In the genomic region with DNA sequence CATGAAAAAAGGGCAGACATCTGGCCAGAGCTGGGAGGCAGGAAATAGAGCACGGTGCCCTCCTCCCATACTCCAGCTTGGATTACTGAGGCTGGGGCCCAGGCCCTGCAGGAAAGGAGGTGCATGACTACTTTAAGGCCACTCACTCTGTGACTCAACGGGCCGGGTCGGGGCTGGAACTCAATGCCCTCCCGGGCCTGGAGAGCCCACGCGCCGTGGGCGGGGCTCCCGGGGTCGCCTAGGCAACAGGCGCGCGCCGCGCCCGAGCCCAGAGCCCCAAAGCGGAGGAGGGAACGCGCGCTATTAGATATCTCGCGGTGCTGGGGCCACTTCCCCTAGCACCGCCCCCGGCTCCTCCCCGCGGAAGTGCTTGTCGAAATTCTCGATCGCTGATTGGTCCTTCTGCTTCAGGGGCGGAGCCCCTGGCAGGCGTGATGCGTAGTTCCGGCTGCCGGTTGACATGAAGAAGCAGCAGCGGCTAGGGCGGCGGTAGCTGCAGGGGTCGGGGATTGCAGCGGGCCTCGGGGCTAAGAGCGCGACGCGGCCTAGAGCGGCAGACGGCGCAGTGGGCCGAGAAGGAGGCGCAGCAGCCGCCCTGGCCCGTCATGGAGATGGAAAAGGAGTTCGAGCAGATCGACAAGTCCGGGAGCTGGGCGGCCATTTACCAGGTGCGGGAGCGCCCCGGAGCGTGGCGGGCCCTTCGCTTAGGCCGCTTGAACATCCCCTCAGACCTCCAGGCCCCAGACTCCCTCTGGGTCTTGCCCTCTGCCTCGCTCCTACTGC, we compare ENCODE assay signal across 1 cellular context.
TF ChIP-seq lines count a peak whose summit lies in the region.

PTPN1 (plus strand) TSS at position 461 of the 783 bp plus-strand sequence; CDS start at position 606, 145 bp downstream.

TF ChIP-seq in K562, 482 proteins besides CTCF, POLR2A, EP300 and RAD21 (continued from another document and continues in another):
- TF ChIP-seq, protein P1, sequence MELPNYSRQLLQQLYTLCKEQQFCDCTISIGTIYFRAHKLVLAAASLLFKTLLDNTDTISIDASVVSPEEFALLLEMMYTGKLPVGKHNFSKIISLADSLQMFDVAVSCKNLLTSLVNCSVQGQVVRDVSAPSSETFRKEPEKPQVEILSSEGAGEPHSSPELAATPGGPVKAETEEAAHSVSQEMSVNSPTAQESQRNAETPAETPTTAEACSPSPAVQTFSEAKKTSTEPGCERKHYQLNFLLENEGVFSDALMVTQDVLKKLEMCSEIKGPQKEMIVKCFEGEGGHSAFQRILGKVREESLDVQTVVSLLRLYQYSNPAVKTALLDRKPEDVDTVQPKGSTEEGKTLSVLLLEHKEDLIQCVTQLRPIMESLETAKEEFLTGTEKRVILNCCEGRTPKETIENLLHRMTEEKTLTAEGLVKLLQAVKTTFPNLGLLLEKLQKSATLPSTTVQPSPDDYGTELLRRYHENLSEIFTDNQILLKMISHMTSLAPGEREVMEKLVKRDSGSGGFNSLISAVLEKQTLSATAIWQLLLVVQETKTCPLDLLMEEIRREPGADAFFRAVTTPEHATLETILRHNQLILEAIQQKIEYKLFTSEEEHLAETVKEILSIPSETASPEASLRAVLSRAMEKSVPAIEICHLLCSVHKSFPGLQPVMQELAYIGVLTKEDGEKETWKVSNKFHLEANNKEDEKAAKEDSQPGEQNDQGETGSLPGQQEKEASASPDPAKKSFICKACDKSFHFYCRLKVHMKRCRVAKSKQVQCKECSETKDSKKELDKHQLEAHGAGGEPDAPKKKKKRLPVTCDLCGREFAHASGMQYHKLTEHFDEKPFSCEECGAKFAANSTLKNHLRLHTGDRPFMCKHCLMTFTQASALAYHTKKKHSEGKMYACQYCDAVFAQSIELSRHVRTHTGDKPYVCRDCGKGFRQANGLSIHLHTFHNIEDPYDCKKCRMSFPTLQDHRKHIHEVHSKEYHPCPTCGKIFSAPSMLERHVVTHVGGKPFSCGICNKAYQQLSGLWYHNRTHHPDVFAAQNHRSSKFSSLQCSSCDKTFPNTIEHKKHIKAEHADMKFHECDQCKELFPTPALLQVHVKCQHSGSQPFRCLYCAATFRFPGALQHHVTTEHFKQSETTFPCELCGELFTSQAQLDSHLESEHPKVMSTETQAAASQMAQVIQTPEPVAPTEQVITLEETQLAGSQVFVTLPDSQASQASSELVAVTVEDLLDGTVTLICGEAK (IDR thresholded peaks at IDR 0.05): peak; percentile 89
- TF ChIP-seq, protein P1 (CRISPR knock-in tag; IDR thresholded peaks at IDR 0.05): no peak
- TF ChIP-seq SP2 (IDR thresholded peaks at IDR 0.05; ENCODE audit: extremely low read depth, low read depth, low read length, poor library complexity, severe bottlenecking) (peak; percentile 44), ZNF740 (CRISPR knock-in tag; IDR thresholded peaks at IDR 0.05) (no peak; the same call in 1 of the 2 replicates), ZNF740 (tag; IDR thresholded peaks at IDR 0.05) (no peak), NR2F6 (CRISPR knock-in tag; IDR thresholded peaks at IDR 0.05) (no peak), JUNB (CRISPR knock-in tag; conservative IDR thresholded peaks at IDR 0.05) (no peak), PTRF (tag; IDR thresholded peaks at IDR 0.05) (no peak), CHD1 (IDR thresholded peaks at IDR 0.05; ENCODE audit: low read length) (peak; percentile 86), TEAD2 (tag; IDR thresholded peaks at IDR 0.05) (no peak), CBX2 (IDR thresholded peaks at IDR 0.05; ENCODE audit: insufficient read depth, low read length, poor library complexity, severe bottlenecking) (no peak), POLR2AphosphoS2 (IDR thresholded peaks at IDR 0.05; ENCODE audit: low read length) (peak; percentile 50; the same call in 1 of the 2 replicates), POLR3G (IDR thresholded peaks at IDR 0.05; ENCODE audit: extremely low read depth, insufficient read length, insufficient replicate concordance) (no peak), CBX5 (IDR thresholded peaks at IDR 0.05; ENCODE audit: borderline replicate concordance, low read depth) (no peak), NFIX (CRISPR knock-in tag; IDR thresholded peaks at IDR 0.05; ENCODE audit: low read depth) (no peak), SNIP1 (IDR thresholded peaks at IDR 0.05; ENCODE audit: low read depth) (no peak), SAFB (IDR thresholded peaks at IDR 0.05; ENCODE audit: borderline replicate concordance, low read depth, low read length) (no peak), E4F1 (CRISPR knock-in tag; IDR thresholded peaks at IDR 0.05; ENCODE audit: borderline replicate concordance) (no peak), NKRF (IDR thresholded peaks at IDR 0.05; ENCODE audit: borderline replicate concordance) (peak; percentile 66; the same call in 1 of the 2 replicates), KDM2B (CRISPR knock-in tag; IDR thresholded peaks at IDR 0.05) (0 out of 2 replicates have a peak, but pooled peaks have one; percentile 56), DPF2 (IDR thresholded peaks at IDR 0.05) (peak; percentile 74; the same call in 1 of the 2 replicates), ZFP30 (CRISPR knock-in tag; IDR thresholded peaks at IDR 0.05; ENCODE audit: borderline replicate concordance) (no peak), ZNF146 (CRISPR knock-in tag; IDR thresholded peaks at IDR 0.05; ENCODE audit: unreplicated experiment) (no peak), HDGF (IDR thresholded peaks at IDR 0.05) (no peak), ZNF699 (CRISPR knock-in tag; IDR thresholded peaks at IDR 0.05; ENCODE audit: insufficient replicate concordance) (no peak), HCFC1 (IDR thresholded peaks at IDR 0.05; ENCODE audit: low read depth, low read length) (peak; percentile 58), MAFF (IDR thresholded peaks at IDR 0.05; ENCODE audit: low read length) (no peak), PHB2 (IDR thresholded peaks at IDR 0.05; ENCODE audit: low read depth) (no peak), EHMT2 (IDR thresholded peaks at IDR 0.05) (no peak), NFRKB (IDR thresholded peaks at IDR 0.05; ENCODE audit: low read depth) (peak; percentile 55; the same call in 1 of the 2 replicates)
- TF ChIP-seq, protein P2, sequence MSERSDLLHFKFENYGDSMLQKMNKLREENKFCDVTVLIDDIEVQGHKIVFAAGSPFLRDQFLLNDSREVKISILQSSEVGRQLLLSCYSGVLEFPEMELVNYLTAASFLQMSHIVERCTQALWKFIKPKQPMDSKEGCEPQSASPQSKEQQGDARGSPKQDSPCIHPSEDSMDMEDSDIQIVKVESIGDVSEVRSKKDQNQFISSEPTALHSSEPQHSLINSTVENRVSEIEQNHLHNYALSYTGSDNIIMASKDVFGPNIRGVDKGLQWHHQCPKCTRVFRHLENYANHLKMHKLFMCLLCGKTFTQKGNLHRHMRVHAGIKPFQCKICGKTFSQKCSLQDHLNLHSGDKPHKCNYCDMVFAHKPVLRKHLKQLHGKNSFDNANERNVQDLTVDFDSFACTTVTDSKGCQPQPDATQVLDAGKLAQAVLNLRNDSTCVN (CRISPR knock-in tag; IDR thresholded peaks at IDR 0.05): no peak
- TF ChIP-seq, protein P3, sequence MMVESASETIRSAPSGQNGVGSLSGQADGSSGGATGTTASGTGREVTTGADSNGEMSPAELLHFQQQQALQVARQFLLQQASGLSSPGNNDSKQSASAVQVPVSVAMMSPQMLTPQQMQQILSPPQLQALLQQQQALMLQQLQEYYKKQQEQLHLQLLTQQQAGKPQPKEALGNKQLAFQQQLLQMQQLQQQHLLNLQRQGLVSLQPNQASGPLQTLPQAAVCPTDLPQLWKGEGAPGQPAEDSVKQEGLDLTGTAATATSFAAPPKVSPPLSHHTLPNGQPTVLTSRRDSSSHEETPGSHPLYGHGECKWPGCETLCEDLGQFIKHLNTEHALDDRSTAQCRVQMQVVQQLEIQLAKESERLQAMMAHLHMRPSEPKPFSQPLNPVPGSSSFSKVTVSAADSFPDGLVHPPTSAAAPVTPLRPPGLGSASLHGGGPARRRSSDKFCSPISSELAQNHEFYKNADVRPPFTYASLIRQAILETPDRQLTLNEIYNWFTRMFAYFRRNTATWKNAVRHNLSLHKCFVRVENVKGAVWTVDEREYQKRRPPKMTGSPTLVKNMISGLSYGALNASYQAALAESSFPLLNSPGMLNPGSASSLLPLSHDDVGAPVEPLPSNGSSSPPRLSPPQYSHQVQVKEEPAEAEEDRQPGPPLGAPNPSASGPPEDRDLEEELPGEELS (CRISPR knock-in tag; IDR thresholded peaks at IDR 0.05; ENCODE audit: borderline replicate concordance): peak; percentile 78; the same call in 1 of the 2 replicates
